Comparison of ENCODE assay signal across 11 cellular contexts in the genomic region with DNA sequence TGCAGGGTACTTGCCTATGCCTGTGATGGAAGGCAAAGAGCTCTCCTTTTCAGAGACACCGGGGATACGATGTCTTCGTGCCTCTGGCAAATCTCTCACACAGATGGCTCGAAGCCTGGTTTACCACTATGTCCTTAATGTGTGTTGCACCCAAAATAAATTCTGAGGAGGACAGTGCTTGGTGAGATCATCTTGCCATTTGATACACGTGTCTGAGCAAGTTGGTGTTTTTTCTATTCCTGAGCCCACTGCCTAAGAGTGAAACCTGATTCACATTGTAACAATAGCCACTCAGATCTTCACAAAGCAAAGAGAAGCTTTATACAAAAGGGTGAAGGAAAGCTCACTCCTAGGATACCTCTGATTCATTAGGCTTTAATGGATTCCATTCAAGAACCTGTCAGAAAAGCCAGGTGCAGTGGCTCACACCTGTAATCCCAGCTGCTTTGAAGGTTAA. TPM values are rescaled to one million over a fixed set of nuclear protein-coding genes. Genes with fewer than 3 reads are reported as not detected.
DNase-seq lines count a peak whose midpoint lies in the region; ATAC-seq and TF ChIP-seq lines count a peak whose summit lies in the region.
"Had no signal": no experiment of that assay in that cellular context is flagged by ENCODE, and none has a peak within 500 bp of the region (broad histone marks: within the 10 kb centered on the region; RNA-seq: fewer than 3 reads in every experiment).

No MANE protein-coding gene starts in this region.

- no peak overlapping the region for H3K4me3 Mint-ChIP-seq in WTC11
- H3K4me3 Mint-ChIP-seq: activated CD4-positive, alpha-beta T cell treated with anti-CD3 and anti-CD28 coated beads, Interleukin-2, amount 10 ng/mL, durations not matched to agents 7 days and 5 days; activated T-helper 17 cell treated with anti-CD3 and anti-CD28 coated beads, Interleukin-2, amount 50 U/mL, for 72 hours; effector memory CD8-positive, alpha-beta T cell had no signal

- H3K27me3 ChIP-seq in colonic mucosa, result no peaks in the 10 kb centered on the region

- CTCF ChIA-PET in WTC11 (lab: Charles Lee), result interaction anchor here (1.2 kb wide), 1 partner anchor 41 kb away, joined by 3 read pairs; no protein-coding TSS in a partner anchor

- no peaks in the 10 kb centered on the region for H3K27me3 Mint-ChIP-seq in WTC11 (ENCODE audit: low read depth)

- intact Hi-C loops in colonic mucosa (cut with DNase I), result no loop called here

- DNase-seq in DMS79 treated with DMSO at 0.1 percent for 48 hours (lab: John Stamatoyannopoulos, UW), result peak; percentile 75
- DNase-seq in NCI-H2029 treated with DMSO at 0.1 percent for 48 hours (lab: John Stamatoyannopoulos, UW), result peak; percentile 88
- DNase-seq in WTC11 (ENCODE audit: low spot score), result no peak
- peak; percentile 91 for DNase-seq in left kidney (ENCODE audit: low read depth, low spot score)
- DNase-seq in kidney glomerular epithelial cell (lab: John Stamatoyannopoulos, UW), result no peak
- no peak for DNase-seq in GF-D8 (lab: John Stamatoyannopoulos, UW)
- no peak for DNase-seq in colonic mucosa
- DNase-seq: activated CD4-positive, alpha-beta T cell treated with anti-CD3 and anti-CD28 coated beads, Interleukin-2, amount 10 ng/mL, durations not matched to agents 7 days and 5 days; effector memory CD8-positive, alpha-beta T cell had no signal

- H3K4me1 Mint-ChIP-seq in WTC11, result peaks cover 23% of the 10 kb centered on the region

- TF ChIP-seq CTCF in WTC11 (IDR thresholded peaks at IDR 0.05) (no peak), colonic mucosa (IDR thresholded peaks at IDR 0.05) (no peak)

- no peak overlapping the region for H3K4me3 ChIP-seq in colonic mucosa

- peaks cover 6% of the 10 kb centered on the region for H3K4me1 ChIP-seq in colonic mucosa

- no peaks in the 10 kb centered on the region for H3K36me3 Mint-ChIP-seq in WTC11

- POLR2A ChIA-PET in WTC11 (lab: Charles Lee), result no interaction called here

- H3K36me3 ChIP-seq in colonic mucosa, result no peaks in the 10 kb centered on the region

- no peak overlapping the region for H3K27ac ChIP-seq in colonic mucosa

- no peak overlapping the region for H3K9ac ChIP-seq in colonic mucosa (ENCODE audit: low read depth in 2 of 2, low read length in 2 of 2)

- no peaks in the 10 kb centered on the region for H3K9me3 Mint-ChIP-seq in WTC11
- H3K9me3 Mint-ChIP-seq: activated CD4-positive, alpha-beta T cell treated with anti-CD3 and anti-CD28 coated beads, Interleukin-2, amount 10 ng/mL, durations not matched to agents 7 days and 5 days; activated T-helper 17 cell treated with anti-CD3 and anti-CD28 coated beads, Interleukin-2, amount 50 U/mL, for 72 hours; effector memory CD8-positive, alpha-beta T cell had no signal

- H3K9me3 ChIP-seq in colonic mucosa, result no peaks in the 10 kb centered on the region

- H3K27ac Mint-ChIP-seq in WTC11, result peak overlapping the region; percentile 78; the same call in 1 of the 2 replicates
- H3K27ac Mint-ChIP-seq: activated CD4-positive, alpha-beta T cell treated with anti-CD3 and anti-CD28 coated beads, Interleukin-2, amount 10 ng/mL, durations not matched to agents 7 days and 5 days; activated T-helper 17 cell treated with anti-CD3 and anti-CD28 coated beads, Interleukin-2, amount 50 U/mL, for 72 hours; effector memory CD8-positive, alpha-beta T cell had no signal

- peak; percentile 43; the same call in 1 of the 2 replicates for ATAC-seq in WTC11
- no peak for ATAC-seq in GM18498 (IDR thresholded peaks at IDR 0.05; ENCODE audit: unreplicated experiment)
- ATAC-seq: activated T-helper 17 cell treated with anti-CD3 and anti-CD28 coated beads, Interleukin-2, amount 50 U/mL, for 72 hours; effector memory CD8-positive, alpha-beta T cell had no signal

TF ChIP-seq in WTC11, 78 proteins besides CTCF, POLR2A, EP300 and RAD21:
- TF ChIP-seq FOXJ3 (CRISPR knock-in tag; IDR thresholded peaks at IDR 0.05; ENCODE audit: borderline replicate concordance) (no peak), NFATC4 (CRISPR knock-in tag; IDR thresholded peaks at IDR 0.05) (no peak), ZNF219 (CRISPR knock-in tag; IDR thresholded peaks at IDR 0.05; ENCODE audit: borderline replicate concordance) (no peak), TP53 (CRISPR knock-in tag; IDR thresholded peaks at IDR 0.05) (no peak), ZNF121 (CRISPR knock-in tag; IDR thresholded peaks at IDR 0.05) (no peak), EMX1 (CRISPR knock-in tag; IDR thresholded peaks at IDR 0.05) (no peak)
- TF ChIP-seq, protein P1, sequence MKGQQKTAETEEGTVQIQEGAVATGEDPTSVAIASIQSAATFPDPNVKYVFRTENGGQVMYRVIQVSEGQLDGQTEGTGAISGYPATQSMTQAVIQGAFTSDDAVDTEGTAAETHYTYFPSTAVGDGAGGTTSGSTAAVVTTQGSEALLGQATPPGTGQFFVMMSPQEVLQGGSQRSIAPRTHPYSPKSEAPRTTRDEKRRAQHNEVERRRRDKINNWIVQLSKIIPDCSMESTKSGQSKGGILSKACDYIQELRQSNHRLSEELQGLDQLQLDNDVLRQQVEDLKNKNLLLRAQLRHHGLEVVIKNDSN (CRISPR knock-in tag; IDR thresholded peaks at IDR 0.05), result no peak
- TF ChIP-seq, protein P2, sequence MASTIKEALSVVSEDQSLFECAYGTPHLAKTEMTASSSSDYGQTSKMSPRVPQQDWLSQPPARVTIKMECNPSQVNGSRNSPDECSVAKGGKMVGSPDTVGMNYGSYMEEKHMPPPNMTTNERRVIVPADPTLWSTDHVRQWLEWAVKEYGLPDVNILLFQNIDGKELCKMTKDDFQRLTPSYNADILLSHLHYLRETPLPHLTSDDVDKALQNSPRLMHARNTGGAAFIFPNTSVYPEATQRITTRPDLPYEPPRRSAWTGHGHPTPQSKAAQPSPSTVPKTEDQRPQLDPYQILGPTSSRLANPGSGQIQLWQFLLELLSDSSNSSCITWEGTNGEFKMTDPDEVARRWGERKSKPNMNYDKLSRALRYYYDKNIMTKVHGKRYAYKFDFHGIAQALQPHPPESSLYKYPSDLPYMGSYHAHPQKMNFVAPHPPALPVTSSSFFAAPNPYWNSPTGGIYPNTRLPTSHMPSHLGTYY (CRISPR knock-in tag; IDR thresholded peaks at IDR 0.05), result no peak
- TF ChIP-seq, protein P3, sequence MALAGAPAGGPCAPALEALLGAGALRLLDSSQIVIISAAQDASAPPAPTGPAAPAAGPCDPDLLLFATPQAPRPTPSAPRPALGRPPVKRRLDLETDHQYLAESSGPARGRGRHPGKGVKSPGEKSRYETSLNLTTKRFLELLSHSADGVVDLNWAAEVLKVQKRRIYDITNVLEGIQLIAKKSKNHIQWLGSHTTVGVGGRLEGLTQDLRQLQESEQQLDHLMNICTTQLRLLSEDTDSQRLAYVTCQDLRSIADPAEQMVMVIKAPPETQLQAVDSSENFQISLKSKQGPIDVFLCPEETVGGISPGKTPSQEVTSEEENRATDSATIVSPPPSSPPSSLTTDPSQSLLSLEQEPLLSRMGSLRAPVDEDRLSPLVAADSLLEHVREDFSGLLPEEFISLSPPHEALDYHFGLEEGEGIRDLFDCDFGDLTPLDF (CRISPR knock-in tag; IDR thresholded peaks at IDR 0.05), result no peak
- TF ChIP-seq, protein P4, sequence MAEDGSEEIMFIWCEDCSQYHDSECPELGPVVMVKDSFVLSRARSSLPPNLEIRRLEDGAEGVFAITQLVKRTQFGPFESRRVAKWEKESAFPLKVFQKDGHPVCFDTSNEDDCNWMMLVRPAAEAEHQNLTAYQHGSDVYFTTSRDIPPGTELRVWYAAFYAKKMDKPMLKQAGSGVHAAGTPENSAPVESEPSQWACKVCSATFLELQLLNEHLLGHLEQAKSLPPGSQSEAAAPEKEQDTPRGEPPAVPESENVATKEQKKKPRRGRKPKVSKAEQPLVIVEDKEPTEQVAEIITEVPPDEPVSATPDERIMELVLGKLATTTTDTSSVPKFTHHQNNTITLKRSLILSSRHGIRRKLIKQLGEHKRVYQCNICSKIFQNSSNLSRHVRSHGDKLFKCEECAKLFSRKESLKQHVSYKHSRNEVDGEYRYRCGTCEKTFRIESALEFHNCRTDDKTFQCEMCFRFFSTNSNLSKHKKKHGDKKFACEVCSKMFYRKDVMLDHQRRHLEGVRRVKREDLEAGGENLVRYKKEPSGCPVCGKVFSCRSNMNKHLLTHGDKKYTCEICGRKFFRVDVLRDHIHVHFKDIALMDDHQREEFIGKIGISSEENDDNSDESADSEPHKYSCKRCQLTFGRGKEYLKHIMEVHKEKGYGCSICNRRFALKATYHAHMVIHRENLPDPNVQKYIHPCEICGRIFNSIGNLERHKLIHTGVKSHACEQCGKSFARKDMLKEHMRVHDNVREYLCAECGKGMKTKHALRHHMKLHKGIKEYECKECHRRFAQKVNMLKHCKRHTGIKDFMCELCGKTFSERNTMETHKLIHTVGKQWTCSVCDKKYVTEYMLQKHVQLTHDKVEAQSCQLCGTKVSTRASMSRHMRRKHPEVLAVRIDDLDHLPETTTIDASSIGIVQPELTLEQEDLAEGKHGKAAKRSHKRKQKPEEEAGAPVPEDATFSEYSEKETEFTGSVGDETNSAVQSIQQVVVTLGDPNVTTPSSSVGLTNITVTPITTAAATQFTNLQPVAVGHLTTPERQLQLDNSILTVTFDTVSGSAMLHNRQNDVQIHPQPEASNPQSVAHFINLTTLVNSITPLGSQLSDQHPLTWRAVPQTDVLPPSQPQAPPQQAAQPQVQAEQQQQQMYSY (CRISPR knock-in tag; IDR thresholded peaks at IDR 0.05), result no peak

RNA-seq across cellular contexts. Expression of a gene that starts 33.1 kb away (rescaled TPM):
- total RNA-seq in WTC11 (2021), result 55.9 to 74.5 TPM (median 56.2 TPM) in 3 replicates
- total RNA-seq in colonic mucosa, result 100 to 1,000 TPM; 128 to 139 TPM

Comparison
In these comparisons a context has a peak if more than half of its experiments do, and no peak if none do; other contexts are left out.
1. DNase-seq: peak in DMS79 treated with DMSO at 0.1 percent for 48 hours (single experiment), NCI-H2029 treated with DMSO at 0.1 percent for 48 hours (single experiment) and left kidney (single experiment); none in WTC11 (single experiment), kidney glomerular epithelial cell (single experiment), GF-D8 (single experiment) and colonic mucosa (single experiment).